1 cellular context compared by ENCODE assay signal in genomic region chr7:25950488-25951413, GRCh38.
TF ChIP-seq lines count a peak whose summit lies in the region.

No MANE protein-coding gene starts in this region.

TF ChIP-seq in K562, 482 proteins besides CTCF, POLR2A, EP300 and RAD21 (continued from another document and continues in another):
- TF ChIP-seq ZBTB5 (IDR thresholded peaks at IDR 0.05) (no peak), DACH1 (IDR thresholded peaks at IDR 0.05; ENCODE audit: partially characterized antibody) (peak; percentile 78), MGA (IDR thresholded peaks at IDR 0.05) (peak; percentile 63), ATF1 (CRISPR knock-in tag; IDR thresholded peaks at IDR 0.05) (no peak), ATF1 (tag; IDR thresholded peaks at IDR 0.05) (peak; percentile 65), CREM (IDR thresholded peaks at IDR 0.05; ENCODE audit: low read depth) (peak; percentile 83), MYNN (IDR thresholded peaks at IDR 0.05) (no peak), MYNN (CRISPR knock-in tag; IDR thresholded peaks at IDR 0.05) (no peak), ZNF408 (CRISPR knock-in tag; IDR thresholded peaks at IDR 0.05; ENCODE audit: low read depth) (no peak), PHF21A (IDR thresholded peaks at IDR 0.05; ENCODE audit: borderline replicate concordance, low read depth) (no peak), NELFE (IDR thresholded peaks at IDR 0.05; ENCODE audit: insufficient read depth, insufficient read length) (no peak), MITF (IDR thresholded peaks at IDR 0.05) (peak; percentile 71), OTX1 (CRISPR knock-in tag; IDR thresholded peaks at IDR 0.05) (0 out of 2 replicates have a peak, but pooled peaks have one; percentile 22), FOXP4 (CRISPR knock-in tag; IDR thresholded peaks at IDR 0.05; ENCODE audit: borderline replicate concordance) (no peak), ZNF175 (CRISPR knock-in tag; IDR thresholded peaks at IDR 0.05; ENCODE audit: low read depth) (no peak), FOXP1 (CRISPR knock-in tag; IDR thresholded peaks at IDR 0.05) (no peak), MAFK (IDR thresholded peaks at IDR 0.05; ENCODE audit: low read length) (peak; percentile 73), ESRRB (CRISPR knock-in tag; IDR thresholded peaks at IDR 0.05; ENCODE audit: borderline replicate concordance) (no peak), ZNF24 (IDR thresholded peaks at IDR 0.05) (peak; percentile 6; the same call in 1 of the 2 replicates), ZFP91 (CRISPR knock-in tag; IDR thresholded peaks at IDR 0.05) (no peak), NR2C1 (IDR thresholded peaks at IDR 0.05) (peak; percentile 97), NR2C1 (tag; IDR thresholded peaks at IDR 0.05) (peak; percentile 98), ZFX (CRISPR knock-in tag; IDR thresholded peaks at IDR 0.05) (0 out of 2 replicates have a peak, but pooled peaks have one; percentile 19), ZNF766 (CRISPR knock-in tag; conservative IDR thresholded peaks at IDR 0.05) (peak; percentile 67; the same call in 1 of the 2 replicates), CAMTA2 (CRISPR knock-in tag; conservative IDR thresholded peaks at IDR 0.05) (no peak), SETDB1 (IDR thresholded peaks at IDR 0.05; ENCODE audit: low read length) (no peak), NONO (IDR thresholded peaks at IDR 0.05; ENCODE audit: low read depth in 2 of 2, low read length in 1 of 2) (peak in 1 of 2 experiments; percentile 73; a peak in 2 of 4 replicates), ARID2 (IDR thresholded peaks at IDR 0.05) (no peak), ZFPM2 (CRISPR knock-in tag; IDR thresholded peaks at IDR 0.05) (no peak), EHMT2 (IDR thresholded peaks at IDR 0.05) (no peak), ZNF277 (CRISPR knock-in tag; IDR thresholded peaks at IDR 0.05; ENCODE audit: borderline replicate concordance) (no peak), USF1 (CRISPR knock-in tag; IDR thresholded peaks at IDR 0.05) (peak; percentile 89), MEF2A (IDR thresholded peaks at IDR 0.05; ENCODE audit: control insufficient read depth, low read depth, low read length) (no peak), EZH2 (IDR thresholded peaks at IDR 0.05; ENCODE audit: borderline replicate concordance, low read depth, low read length) (no peak), ZNF253 (CRISPR knock-in tag; conservative IDR thresholded peaks at IDR 0.05) (no peak), ZNF589 (CRISPR knock-in tag; IDR thresholded peaks at IDR 0.05; ENCODE audit: low read depth) (no peak), ARID1B (IDR thresholded peaks at IDR 0.05) (no peak), MAFG (tag; conservative IDR thresholded peaks at IDR 0.05) (peak; percentile 52; the same call in 1 of the 2 replicates), ZEB2 (IDR thresholded peaks at IDR 0.05) (no peak), SRSF7 (optimal IDR thresholded peaks at IDR 0.05; ENCODE audit: low read depth, low read length) (no peak), SIN3B (IDR thresholded peaks at IDR 0.05; ENCODE audit: low read depth) (peak; percentile 92), BRD4 (IDR thresholded peaks at IDR 0.05) (peak; percentile 76; the same call in 1 of the 2 replicates), TEAD2 (tag; IDR thresholded peaks at IDR 0.05) (no peak), NR2C2 (CRISPR knock-in tag; IDR thresholded peaks at IDR 0.05) (peak; percentile 96), NR2C2 (tag; IDR thresholded peaks at IDR 0.05) (peak; percentile 99), ZNF133 (CRISPR knock-in tag; IDR thresholded peaks at IDR 0.05) (no peak), ATF7 (IDR thresholded peaks at IDR 0.05) (peak; percentile 45; the same call in 1 of the 2 replicates), CBX3 (IDR thresholded peaks at IDR 0.05; ENCODE audit: borderline replicate concordance in 1 of 2, low read length in 2 of 2) (no peak; a peak in 1 of 3 replicates), YY1 (IDR thresholded peaks at IDR 0.05; ENCODE audit: borderline replicate concordance in 1 of 3, control insufficient read depth in 1 of 3, extremely low read depth in 1 of 3, insufficient read depth in 3 of 3, insufficient read length in 1 of 3, insufficient replicate concordance in 2 of 3, low read depth in 1 of 3, low read length in 2 of 3) (peak; percentile 24 to 86 (median 77))
